ENCODE assay signal across 12 cellular contexts in the genomic region with DNA sequence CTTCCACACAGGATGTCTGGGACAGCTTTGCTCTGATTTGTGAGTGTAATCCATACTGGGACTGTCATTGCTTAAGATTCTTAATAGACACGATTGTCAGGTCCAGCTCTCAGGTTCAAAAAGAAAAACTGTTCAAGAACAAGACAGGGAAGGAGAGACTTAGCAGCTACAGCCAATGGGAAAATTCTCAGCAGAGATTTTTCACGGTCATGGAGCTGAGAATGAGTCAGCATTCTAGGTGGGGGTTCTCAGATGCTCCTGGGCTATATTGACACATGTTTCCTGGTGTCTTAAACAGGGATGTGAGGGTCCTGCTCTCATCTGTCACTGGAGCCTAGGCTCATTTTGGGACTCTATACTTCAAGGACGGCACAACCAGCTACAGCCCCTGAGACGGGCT.
"Had no signal": no experiment of that assay in that cellular context is flagged by ENCODE, and none has a peak within 500 bp of the region (broad histone marks: within the 10 kb centered on the region; RNA-seq: fewer than 3 reads in every experiment).

No MANE protein-coding gene starts in this region.

- H3K4me1 ChIP-seq: esophagus squamous epithelium, foreskin keratinocyte, pancreas had no signal

- H3K27ac ChIP-seq: esophagus squamous epithelium, foreskin keratinocyte, pancreas had no signal

- DNase-seq: activated CD4-positive, alpha-beta T cell treated with anti-CD3 and anti-CD28 coated beads for 1 hour; activated CD4-positive, alpha-beta T cell treated with anti-CD3 and anti-CD28 coated beads, Interleukin-2, amount 50 U/mL, for 48 hours; activated CD8-positive, alpha-beta memory T cell treated with anti-CD3 and anti-CD28 coated beads, Interleukin-2, amount 10 ng/mL, durations not matched to agents 7 days and 5 days; activated gamma-delta T cell; activated T-cell treated with anti-CD3 and anti-CD28 coated beads, Interleukin-2, amount 50 U/mL, for 24 hours; esophagus squamous epithelium; foreskin keratinocyte; pancreas; retina; small intestine; T-helper 9 cell had no signal

- H3K9me3 ChIP-seq: esophagus squamous epithelium, pancreas had no signal

- H3K4me3 ChIP-seq: esophagus squamous epithelium, pancreas had no signal

- H3K36me3 ChIP-seq: esophagus squamous epithelium, pancreas had no signal

- FAIRE-seq: pancreas, small intestine, urothelium cell line had no signal
